In the genomic region with DNA sequence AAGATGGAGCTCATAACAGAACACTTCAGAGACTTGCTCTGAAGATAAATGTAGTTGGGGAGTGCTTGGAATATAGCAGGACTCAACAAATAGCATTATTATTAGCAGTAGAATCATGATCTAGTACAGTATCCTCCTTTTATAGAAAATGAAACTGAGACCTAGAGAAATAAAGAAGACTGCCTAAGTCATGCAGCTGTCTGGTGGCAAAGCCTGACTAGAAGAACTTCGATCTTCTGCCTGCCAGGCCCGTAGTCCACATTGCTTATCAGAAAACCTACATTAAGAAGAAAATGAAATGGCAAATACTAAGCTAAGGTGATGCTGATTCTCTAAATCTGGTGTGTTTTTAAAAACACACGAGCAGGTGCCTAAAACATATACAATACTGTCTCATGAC, we compare ENCODE assay signal across 8 cellular contexts. TPM values are rescaled to one million over a fixed set of nuclear protein-coding genes. Genes with fewer than 3 reads are reported as not detected.
DNase-seq lines count a peak whose midpoint lies in the region; ATAC-seq and TF ChIP-seq lines count a peak whose summit lies in the region.

No MANE protein-coding gene starts in this region.

- no peaks in the 10 kb centered on the region for H3K9me3 ChIP-seq in Peyer's patch
- H3K9me3 ChIP-seq in skeletal muscle satellite cell (replicated peaks; ENCODE audit: low read length) = no peaks in the 10 kb centered on the region

- no peak for DNase-seq in Peyer's patch
- no peak for DNase-seq in activated T-cell treated with anti-CD3 and anti-CD28 coated beads, Interleukin-2, amount 50 U/mL, for 48 hours
- DNase-seq in MV-4-11 (lab: John Stamatoyannopoulos, UW) = no peak
- DNase-seq in GF-D8 (lab: John Stamatoyannopoulos, UW) = no peak

- H3K27me3 ChIP-seq in Peyer's patch = no peaks in the 10 kb centered on the region
- no peaks in the 10 kb centered on the region for H3K27me3 ChIP-seq in skeletal muscle satellite cell (ENCODE audit: control insufficient read depth, insufficient read depth, low read length)

- H3K4me1 ChIP-seq in Peyer's patch (peaks cover 0 to 4% (median 0%) of the 10 kb centered on the region in 4 donors), skeletal muscle satellite cell (ENCODE audit: control insufficient read depth, insufficient read depth, low read length) (peaks cover 85% of the 10 kb centered on the region)

- H3K4me1 Mint-ChIP-seq in stimulated activated memory B cell treated with anti-CD40 and anti-IgM and Interleukin-4, amounts not matched to agents 10 μg/mL and 1 μg/mL and 100 μg/mL, for 72 hours = peaks cover 7% of the 10 kb centered on the region

- peak; percentile 76 for ATAC-seq in GM19328 (IDR thresholded peaks at IDR 0.05; ENCODE audit: unreplicated experiment)
- peak; percentile 90 for ATAC-seq in HG02798 (IDR thresholded peaks at IDR 0.05; ENCODE audit: poor library complexity, unreplicated experiment)
- no peak for ATAC-seq in stimulated activated memory B cell treated with anti-CD40 and anti-IgM and Interleukin-4, amounts not matched to agents 10 μg/mL and 1 μg/mL and 100 μg/mL, for 72 hours

- H3K9me3 Mint-ChIP-seq in stimulated activated memory B cell treated with anti-CD40 and anti-IgM and Interleukin-4, amounts not matched to agents 10 μg/mL and 1 μg/mL and 100 μg/mL, for 72 hours = no peaks in the 10 kb centered on the region

- H3K4me3 Mint-ChIP-seq in stimulated activated memory B cell treated with anti-CD40 and anti-IgM and Interleukin-4, amounts not matched to agents 10 μg/mL and 1 μg/mL and 100 μg/mL, for 72 hours = no peak overlapping the region

- H3K36me3 ChIP-seq in Peyer's patch (no peaks in the 10 kb centered on the region), skeletal muscle satellite cell (ENCODE audit: insufficient read depth, low read length) (peaks cover 11% of the 10 kb centered on the region)

- H3K27ac ChIP-seq in Peyer's patch = peak overlapping the region; percentile 8 to 87 (median 80)

- H3K9ac ChIP-seq in skeletal muscle satellite cell (ENCODE audit: low read depth, low read length) = peak overlapping the region; percentile 62

- peak overlapping the region; percentile 83 for H3K4me2 ChIP-seq in skeletal muscle satellite cell (ENCODE audit: low read length)

- no peaks in the 10 kb centered on the region for H3K27me3 Mint-ChIP-seq in stimulated activated memory B cell treated with anti-CD40 and anti-IgM and Interleukin-4, amounts not matched to agents 10 μg/mL and 1 μg/mL and 100 μg/mL, for 72 hours

- no peaks in the 10 kb centered on the region for H3K36me3 Mint-ChIP-seq in stimulated activated memory B cell treated with anti-CD40 and anti-IgM and Interleukin-4, amounts not matched to agents 10 μg/mL and 1 μg/mL and 100 μg/mL, for 72 hours

- H3K4me3 ChIP-seq in Peyer's patch (peak overlapping the region in 2 of 4 donors; percentile 42 to 47), skeletal muscle satellite cell (ENCODE audit: low read length) (peak overlapping the region; percentile 62)

- TF ChIP-seq POLR2A in Peyer's patch (IDR thresholded peaks at IDR 0.05) = no peak

- H3K27ac Mint-ChIP-seq in stimulated activated memory B cell treated with anti-CD40 and anti-IgM and Interleukin-4, amounts not matched to agents 10 μg/mL and 1 μg/mL and 100 μg/mL, for 72 hours = no peak overlapping the region

- no peak for TF ChIP-seq CTCF in Peyer's patch (IDR thresholded peaks at IDR 0.05)

RNA-seq across cellular contexts. Expression of gene DST, which starts 46.4 kb away (rescaled TPM):
- 100 to 1,000 TPM; 243 to 320 (median 285) TPM for total RNA-seq in Peyer's patch
- 261 and 368 TPM in 2 replicates for total RNA-seq in skeletal muscle satellite cell (2012; rRNA removed)
